In the genomic region with DNA sequence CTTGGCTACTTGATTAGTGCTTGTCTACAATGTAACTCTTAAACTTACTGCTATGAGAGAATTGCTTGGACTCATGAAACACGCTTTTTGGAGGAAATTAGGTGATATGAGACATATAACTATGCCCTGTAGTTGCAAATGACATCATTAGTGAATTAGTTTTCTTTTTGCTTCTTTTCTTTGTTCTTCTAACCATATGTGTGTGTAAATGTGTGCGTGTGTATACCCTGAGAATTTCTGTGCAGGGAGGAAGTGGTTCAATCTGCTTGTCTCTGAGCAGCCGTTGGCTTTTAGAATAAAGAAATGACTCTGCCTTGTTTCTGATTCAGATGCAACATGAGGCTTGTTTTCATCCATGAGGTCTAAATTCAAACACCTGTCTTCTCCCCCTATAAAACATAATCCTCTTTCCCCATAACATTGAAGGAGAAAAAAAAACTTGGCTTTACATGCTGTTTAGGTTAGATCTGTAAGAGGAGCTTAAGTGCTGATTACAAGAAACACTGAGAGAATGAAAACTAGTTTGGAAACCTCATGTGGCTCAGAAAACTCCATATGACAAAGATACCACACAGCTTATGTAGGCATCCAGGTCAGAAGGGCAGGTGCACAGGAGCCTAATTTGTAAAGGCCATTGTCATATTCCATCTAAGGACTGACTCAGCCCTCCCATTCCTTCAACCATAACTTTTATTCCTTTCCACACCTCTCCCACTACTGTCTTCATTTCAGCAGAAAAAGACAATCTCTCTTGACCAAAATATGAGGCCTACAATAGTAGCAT, we compare ENCODE assay signal across 1 cellular context.
TF ChIP-seq lines count a peak whose summit lies in the region.

No MANE protein-coding gene starts in this region.

TF ChIP-seq in SK-N-SH treated with all-trans-retinoic acid at 6 μM for 48 hours, 23 proteins besides CTCF, POLR2A, EP300 and RAD21 (continued from another document):
- TF ChIP-seq GLIS3 (CRISPR knock-in tag; IDR thresholded peaks at IDR 0.05): no peak
- TF ChIP-seq, protein P1, sequence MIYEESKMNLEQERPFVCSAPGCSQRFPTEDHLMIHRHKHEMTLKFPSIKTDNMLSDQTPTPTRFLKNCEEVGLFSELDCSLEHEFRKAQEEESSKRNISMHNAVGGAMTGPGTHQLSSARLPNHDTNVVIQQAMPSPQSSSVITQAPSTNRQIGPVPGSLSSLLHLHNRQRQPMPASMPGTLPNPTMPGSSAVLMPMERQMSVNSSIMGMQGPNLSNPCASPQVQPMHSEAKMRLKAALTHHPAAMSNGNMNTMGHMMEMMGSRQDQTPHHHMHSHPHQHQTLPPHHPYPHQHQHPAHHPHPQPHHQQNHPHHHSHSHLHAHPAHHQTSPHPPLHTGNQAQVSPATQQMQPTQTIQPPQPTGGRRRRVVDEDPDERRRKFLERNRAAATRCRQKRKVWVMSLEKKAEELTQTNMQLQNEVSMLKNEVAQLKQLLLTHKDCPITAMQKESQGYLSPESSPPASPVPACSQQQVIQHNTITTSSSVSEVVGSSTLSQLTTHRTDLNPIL (CRISPR knock-in tag; IDR thresholded peaks at IDR 0.05; ENCODE audit: low read depth): no peak
- no peak for TF ChIP-seq TOX (CRISPR knock-in tag; IDR thresholded peaks at IDR 0.05; ENCODE audit: borderline replicate concordance)
- no peak for TF ChIP-seq RARB (CRISPR knock-in tag; IDR thresholded peaks at IDR 0.05)
